In genomic region chr19:55088021-55088451, GRCh38 we compare ENCODE assay signal across 9 cellular contexts. TPM values are rescaled to one million over a fixed set of nuclear protein-coding genes. Genes with fewer than 3 reads are reported as not detected.
DNase-seq lines count a peak whose midpoint lies in the region; ATAC-seq lines count a peak whose summit lies in the region.
"Had no signal": no experiment of that assay in that cellular context is flagged by ENCODE, and none has a peak within 500 bp of the region (broad histone marks: within the 10 kb centered on the region; RNA-seq: fewer than 3 reads in every experiment).

No MANE protein-coding gene starts in this region.

- intact Hi-C loops in head of caudate nucleus (cut with DNase I) = no loop called here

- H3K4me1 ChIP-seq in iPS-18a (ENCODE audit: control insufficient read depth, low read depth, low read length) (peaks cover 22% of the 10 kb centered on the region), skeletal muscle tissue (ENCODE audit: control insufficient read depth in 3 of 3, insufficient read depth in 3 of 3, low read length in 3 of 3) (peaks cover 15 to 22% (median 21%) of the 10 kb centered on the region in 3 donors)

- no peak for ATAC-seq in T-cell (replicated peaks in 1 of 4)
- ATAC-seq in GM19463 (IDR thresholded peaks at IDR 0.05; ENCODE audit: unreplicated experiment) = no peak

- H3K36me3 Mint-ChIP-seq in activated CD4-positive, alpha-beta T cell treated with anti-CD3 and anti-CD28 coated beads, Interleukin-2, amount 10 ng/mL, durations not matched to agents 7 days and 5 days (ENCODE audit: low read depth) = peaks cover 17% of the 10 kb centered on the region
- peaks cover 13% of the 10 kb centered on the region for H3K36me3 Mint-ChIP-seq in T-cell

- DNase-seq in activated CD4-positive, alpha-beta T cell treated with anti-CD3 and anti-CD28 coated beads, Interleukin-2, amount 10 ng/mL, durations not matched to agents 7 days and 5 days = no peak
- no peak for DNase-seq in activated CD4-positive, alpha-beta T cell treated with anti-CD3 and anti-CD28 coated beads, Interleukin-2, amount 50 U/mL, for 4 hours
- DNase-seq in T-cell = no peak
- DNase-seq in head of caudate nucleus = no peak
- DNase-seq in HuH-7 (ENCODE audit: low spot score) = no peak

- H3K27ac ChIP-seq in iPS-18a (ENCODE audit: low read length) (no peak overlapping the region), skeletal muscle tissue (ENCODE audit: low read depth, low read length) (no peak overlapping the region)

- no peaks in the 10 kb centered on the region for H3K36me3 ChIP-seq in iPS-18a (ENCODE audit: control insufficient read depth, low read depth, low read length)
- H3K36me3 ChIP-seq in skeletal muscle tissue (ENCODE audit: control insufficient read depth in 3 of 3, insufficient read depth in 3 of 3, low read length in 3 of 3) = peaks cover 4 to 15% (median 13%) of the 10 kb centered on the region in 3 donors

- peak overlapping the region; percentile 71 for H3K27ac Mint-ChIP-seq in activated CD4-positive, alpha-beta T cell treated with anti-CD3 and anti-CD28 coated beads, Interleukin-2, amount 10 ng/mL, durations not matched to agents 7 days and 5 days
- H3K27ac Mint-ChIP-seq in T-cell = peak overlapping the region in 1 of 2 donors; percentile 74

- peaks cover 24% of the 10 kb centered on the region for H3K4me1 Mint-ChIP-seq in activated CD4-positive, alpha-beta T cell treated with anti-CD3 and anti-CD28 coated beads, Interleukin-2, amount 10 ng/mL, durations not matched to agents 7 days and 5 days
- peaks cover 17 to 33% (median 31%) of the 10 kb centered on the region in 3 donors for H3K4me1 Mint-ChIP-seq in T-cell

- CTCF ChIA-PET in activated CD4-positive, alpha-beta T cell treated with anti-CD3 and anti-CD28 coated beads, Interleukin-2, amount 10 ng/mL, durations not matched to agents 7 days and 5 days (lab: Charles Lee) = interaction anchor here (0.7 to 1.3 kb wide), 4 partner anchors 10 to 59 kb away, joined by 3 read pairs; no protein-coding TSS in a partner anchor
- CTCF ChIA-PET in T-cell (lab: Charles Lee) = interaction anchor here in 1 of 2 donors (1.9 kb wide), 1 partner anchor 416 kb away, joined by 4 read pairs; no protein-coding TSS in a partner anchor

- no peaks in the 10 kb centered on the region for H3K9me3 ChIP-seq in iPS-18a (ENCODE audit: control insufficient read depth, low read depth, low read length)
- no peaks in the 10 kb centered on the region for H3K9me3 ChIP-seq in skeletal muscle tissue (ENCODE audit: control insufficient read depth in 3 of 3, low read length in 3 of 3)
- H3K9me3 ChIP-seq: tibial nerve had no signal

- POLR2A ChIA-PET in activated CD4-positive, alpha-beta T cell treated with anti-CD3 and anti-CD28 coated beads, Interleukin-2, amount 10 ng/mL, durations not matched to agents 7 days and 5 days (lab: Charles Lee) = no interaction called here
- POLR2A ChIA-PET in T-cell (lab: Charles Lee) = no interaction called here

- peaks cover 24% of the 10 kb centered on the region for H3K27me3 ChIP-seq in iPS-18a (ENCODE audit: control insufficient read depth, insufficient read depth, low read length)
- peaks cover 43 to 51% (median 49%) of the 10 kb centered on the region in 3 donors for H3K27me3 ChIP-seq in skeletal muscle tissue (ENCODE audit: control insufficient read depth in 3 of 3, insufficient read depth in 3 of 3, low read length in 3 of 3)

- H3K27me3 Mint-ChIP-seq in activated CD4-positive, alpha-beta T cell treated with anti-CD3 and anti-CD28 coated beads, Interleukin-2, amount 10 ng/mL, durations not matched to agents 7 days and 5 days = peaks cover 37% of the 10 kb centered on the region
- H3K27me3 Mint-ChIP-seq in T-cell = peaks cover 47 to 54% of the 10 kb centered on the region in 2 donors

- no peaks in the 10 kb centered on the region for H3K9me3 Mint-ChIP-seq in activated CD4-positive, alpha-beta T cell treated with anti-CD3 and anti-CD28 coated beads, Interleukin-2, amount 10 ng/mL, durations not matched to agents 7 days and 5 days
- H3K9me3 Mint-ChIP-seq in T-cell = no peaks in the 10 kb centered on the region

- no peak overlapping the region for H3K9ac ChIP-seq in iPS-18a (ENCODE audit: low read length)
- H3K9ac ChIP-seq in skeletal muscle tissue (ENCODE audit: low read depth in 1 of 3, low read length in 3 of 3) = peak overlapping the region in 1 of 3 donors; percentile 62

- peak overlapping the region; percentile 78 for H3K4me3 ChIP-seq in iPS-18a (ENCODE audit: low read length)
- peak overlapping the region in 2 of 3 donors; percentile 73 to 74 for H3K4me3 ChIP-seq in skeletal muscle tissue (ENCODE audit: low read length in 3 of 3)

- H3K4me3 Mint-ChIP-seq in activated CD4-positive, alpha-beta T cell treated with anti-CD3 and anti-CD28 coated beads, Interleukin-2, amount 10 ng/mL, durations not matched to agents 7 days and 5 days = no peak overlapping the region
- H3K4me3 Mint-ChIP-seq in T-cell = peak overlapping the region; percentile 13 to 76 (median 55)

RNA-seq across cellular contexts. Expression of gene EPS8L1, which starts 12.4 kb away (rescaled TPM):
- total RNA-seq in activated CD4-positive, alpha-beta T cell treated with anti-CD3 and anti-CD28 coated beads, Interleukin-2, amount 10 ng/mL, durations not matched to agents 7 days and 5 days = 1 to 10 TPM; 3.2 to 5.5 TPM
- 1 to 10 TPM; 1.1 to 3.5 (median 2.0) TPM for total RNA-seq in T-cell
- 1.0 TPM for total RNA-seq in skeletal muscle tissue

RNA-seq across cellular contexts. Expression of gene RDH13, which starts 25.1 kb away (rescaled TPM):
- 10 to 100 TPM; 15.0 to 15.6 TPM for total RNA-seq in activated CD4-positive, alpha-beta T cell treated with anti-CD3 and anti-CD28 coated beads, Interleukin-2, amount 10 ng/mL, durations not matched to agents 7 days and 5 days
- total RNA-seq in T-cell (10 to 100 TPM; 12.4 to 35.8 (median 21.6) TPM), skeletal muscle tissue (12.5 TPM)

RNA-seq across cellular contexts. Expression of gene PPP1R12C, which starts 29.4 kb away (rescaled TPM):
- total RNA-seq in activated CD4-positive, alpha-beta T cell treated with anti-CD3 and anti-CD28 coated beads, Interleukin-2, amount 10 ng/mL, durations not matched to agents 7 days and 5 days = 100 to 1,000 TPM; 135 to 152 TPM
- total RNA-seq in T-cell (100 to 1,000 TPM; 129 to 197 (median 173) TPM), skeletal muscle tissue (24.5 TPM)

RNA-seq across cellular contexts. Expression of gene GP6, which starts 50.0 kb away (rescaled TPM):
- under 1 TPM; 0.19 to 0.52 TPM for total RNA-seq in activated CD4-positive, alpha-beta T cell treated with anti-CD3 and anti-CD28 coated beads, Interleukin-2, amount 10 ng/mL, durations not matched to agents 7 days and 5 days
- total RNA-seq in T-cell (under 1 TPM in 4 of 5 donors, not detected in 1; 0.33 to 0.55 (median 0.47) TPM), skeletal muscle tissue (1.6 TPM)
